1 cellular context compared by ENCODE assay signal in the genomic region with DNA sequence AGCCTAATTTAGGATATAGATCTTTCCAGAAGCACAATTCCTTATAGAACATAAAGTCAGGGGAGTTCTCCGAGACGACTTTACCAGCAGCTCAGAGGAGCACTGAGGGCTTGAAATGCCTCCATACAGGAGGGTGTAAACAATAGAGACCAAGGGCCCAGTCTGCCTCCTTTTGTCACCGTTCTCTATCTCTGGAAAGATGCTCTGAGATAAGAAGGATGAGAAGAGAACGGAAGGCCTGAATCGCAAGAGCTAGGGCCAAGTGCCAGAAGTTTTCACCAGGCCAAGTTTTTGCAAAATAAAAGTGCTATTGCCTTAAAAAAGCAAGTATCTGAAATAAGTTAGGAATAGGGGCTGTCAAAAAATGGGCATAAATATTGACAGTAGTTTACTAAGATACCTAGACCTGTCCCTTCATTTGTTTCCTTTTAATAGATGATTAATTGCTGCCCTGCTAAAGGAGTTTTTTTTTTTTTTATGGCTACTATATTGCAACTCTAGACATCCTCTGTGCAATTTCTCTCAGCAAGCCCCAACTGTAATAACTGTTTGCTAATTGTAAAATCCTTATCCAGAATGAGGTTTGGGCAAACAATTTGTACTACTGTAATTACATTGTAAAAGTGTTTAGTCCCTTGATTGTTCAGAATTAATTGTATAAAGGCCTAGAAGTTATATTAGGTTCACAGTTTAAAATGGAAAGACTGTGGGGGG.
TF ChIP-seq lines count a peak whose summit lies in the region.

No MANE protein-coding gene starts in this region.

TF ChIP-seq in IMR-90, 13 proteins besides CTCF, POLR2A, EP300 and RAD21:
- TF ChIP-seq CHD1 (IDR thresholded peaks at IDR 0.05; ENCODE audit: low read depth, low read length) (no peak), RFX5 (IDR thresholded peaks at IDR 0.05; ENCODE audit: low read depth, low read length) (no peak), BHLHE40 (IDR thresholded peaks at IDR 0.05; ENCODE audit: low read depth, low read length) (no peak)
